ENCODE assay signal across 11 cellular contexts in genomic region chr17:57481901-57482300, GRCh38.
A peak's percentile ranks its signal among the peaks of the same experiment; 100 is the strongest.
DNase-seq lines count a peak whose midpoint lies in the region; ATAC-seq, FAIRE-seq and TF ChIP-seq lines count a peak whose summit lies in the region.
"Had no signal": no experiment of that assay in that cellular context is flagged by ENCODE, and none has a peak within 500 bp of the region (broad histone marks: within the 10 kb centered on the region; RNA-seq: fewer than 3 reads in every experiment).

No MANE protein-coding gene starts in this region.

- in situ Hi-C loops in Caki2 (cut with HindIII; ENCODE audit: low pct_unique_long_range_greater_than_20kb, low sequenced_read_pairs), result no loop called here

- H3K9me3 Mint-ChIP-seq in activated CD4-positive, alpha-beta memory T cell treated with anti-CD3 and anti-CD28 coated beads for 36 hours, result no peaks in the 10 kb centered on the region

- H3K27me3 Mint-ChIP-seq in activated CD4-positive, alpha-beta memory T cell treated with anti-CD3 and anti-CD28 coated beads for 36 hours, result no peaks in the 10 kb centered on the region

- WGBS in prostate gland, result 73% methylated on average over 6 of the region's 6 CpGs

- POLR2A ChIA-PET in activated CD4-positive, alpha-beta memory T cell treated with anti-CD3 and anti-CD28 coated beads for 36 hours (lab: Charles Lee), result no interaction called here

- H3K36me3 ChIP-seq in prostate gland, result no peaks in the 10 kb centered on the region

- H3K9me3 ChIP-seq in prostate gland, result no peaks in the 10 kb centered on the region

- H3K36me3 Mint-ChIP-seq in activated CD4-positive, alpha-beta memory T cell treated with anti-CD3 and anti-CD28 coated beads for 36 hours, result peaks cover 2% of the 10 kb centered on the region

- H3K4me3 ChIP-seq in fibroblast of the aortic adventitia (ENCODE audit: low read depth, low read length), result no peak overlapping the region
- no peak overlapping the region for H3K4me3 ChIP-seq in prostate gland

- peaks cover 7% of the 10 kb centered on the region for H3K4me1 ChIP-seq in prostate gland (replicated peaks)

- FAIRE-seq in RCC 7860 (lab: Jason Lieb, UNC), result peak; percentile 70

- TF ChIP-seq POLR2A in prostate gland (IDR thresholded peaks at IDR 0.05), result no peak

- intact Hi-C loops in activated CD4-positive, alpha-beta memory T cell treated with anti-CD3 and anti-CD28 coated beads for 36 hours (cut with micrococcal nuclease), result no loop called here
- intact Hi-C loops in prostate gland (cut with DNase I), result loop anchor here (5.0 kb wide), 1 partner anchor 240 kb away; no protein-coding TSS in a partner anchor

- H3K4me3 Mint-ChIP-seq in activated CD4-positive, alpha-beta memory T cell treated with anti-CD3 and anti-CD28 coated beads for 36 hours, result no peak overlapping the region

- CTCF ChIA-PET in activated CD4-positive, alpha-beta memory T cell treated with anti-CD3 and anti-CD28 coated beads for 36 hours (lab: Charles Lee), result no interaction called here

- DNase-seq in Caki2 (ENCODE audit: low read depth) (peak; percentile 87), RCC 7860 (ENCODE audit: low spot score) (peak; percentile 94), fibroblast of the aortic adventitia (ENCODE audit: low read depth) (peak; percentile 100), renal cortical epithelial cell (ENCODE audit: low read depth) (peak; percentile 63), prostate gland (ENCODE audit: low spot score) (no peak)
- no peak for DNase-seq in effector CD4-positive, alpha-beta T cell
- DNase-seq in activated CD4-positive, alpha-beta memory T cell treated with anti-CD3 and anti-CD28 coated beads for 36 hours, result no peak
- DNase-seq: caudate nucleus, DMS53, nucleus accumbens had no signal

- no peak for ATAC-seq in GM21381 (IDR thresholded peaks at IDR 0.05; ENCODE audit: unreplicated experiment)

- no peak overlapping the region for H3K27ac Mint-ChIP-seq in activated CD4-positive, alpha-beta memory T cell treated with anti-CD3 and anti-CD28 coated beads for 36 hours

- no peak for TF ChIP-seq CTCF in fibroblast of the aortic adventitia (IDR thresholded peaks at IDR 0.05; ENCODE audit: insufficient read depth, low read length)
- TF ChIP-seq CTCF in prostate gland (IDR thresholded peaks at IDR 0.05), result no peak

- no peak overlapping the region for H3K27ac ChIP-seq in prostate gland

- peaks cover 56% of the 10 kb centered on the region for H3K4me1 Mint-ChIP-seq in activated CD4-positive, alpha-beta memory T cell treated with anti-CD3 and anti-CD28 coated beads for 36 hours (ENCODE audit: low read depth)

- H3K27me3 ChIP-seq in prostate gland (replicated peaks; ENCODE audit: insufficient read depth), result no peaks in the 10 kb centered on the region

Comparison
In these comparisons a context has a peak if more than half of its experiments do, and no peak if none do; other contexts are left out.
1. DNase-seq: peak in Caki2 (single experiment), RCC 7860 (single experiment), fibroblast of the aortic adventitia (single experiment) and renal cortical epithelial cell (single experiment); none in effector CD4-positive, alpha-beta T cell (single experiment), activated CD4-positive, alpha-beta memory T cell treated with anti-CD3 and anti-CD28 coated beads for 36 hours (single experiment) and prostate gland (single experiment).